In the genomic region with DNA sequence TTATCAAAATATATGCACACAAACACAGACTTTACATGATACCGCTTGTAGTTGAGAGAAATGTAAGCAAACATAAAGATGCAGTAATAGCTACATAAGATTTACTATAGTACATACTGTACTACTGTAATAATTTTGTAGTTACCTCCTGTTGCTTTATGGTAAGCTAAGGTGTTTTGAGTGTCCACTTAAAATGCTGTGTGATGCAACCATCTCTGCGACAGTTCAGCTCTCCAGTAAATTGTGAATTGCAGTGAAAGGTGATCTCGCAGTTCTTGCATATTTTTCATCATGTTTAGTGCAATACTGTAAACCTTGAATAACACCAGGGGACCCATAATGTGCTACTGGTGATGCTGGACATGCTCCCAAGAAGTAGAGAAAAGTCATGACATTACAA, we compare ENCODE assay signal across 32 cellular contexts. TPM values are rescaled to one million over a fixed set of nuclear protein-coding genes. Genes with fewer than 3 reads are reported as not detected.
"Had no signal": no experiment of that assay in that cellular context is flagged by ENCODE, and none has a peak within 500 bp of the region (broad histone marks: within the 10 kb centered on the region; RNA-seq: fewer than 3 reads in every experiment).

No MANE protein-coding gene starts in this region.

- H3K9me3 Mint-ChIP-seq: activated B cell treated with CpG ODN at 0.5 μM for 24 hours; activated CD8-positive, alpha-beta T cell treated with anti-CD3 and anti-CD28 coated beads for 36 hours; activated T-cell treated with anti-CD3 and anti-CD28 coated beads, Interleukin-2, amount 50 U/mL, for 4 hours; activated T-helper 17 cell treated with anti-CD3 and anti-CD28 coated beads, Interleukin-2, amount 50 U/mL, for 72 hours; central memory CD8-positive, alpha-beta T cell; dendritic cell treated with granulocyte-macrophage colony-stimulating factor and Interleukin-4, amounts not matched to agents 40 ng/mL and 50 ng/mL, for 4 days; endodermal cell had no signal

- H3K4me3 Mint-ChIP-seq: activated B cell treated with CpG ODN at 0.5 μM for 24 hours; activated CD8-positive, alpha-beta T cell treated with anti-CD3 and anti-CD28 coated beads for 36 hours; activated naive CD8-positive, alpha-beta T cell; activated T-cell treated with anti-CD3 and anti-CD28 coated beads, Interleukin-2, amount 50 U/mL, for 4 hours; activated T-helper 17 cell treated with anti-CD3 and anti-CD28 coated beads, Interleukin-2, amount 50 U/mL, for 72 hours; central memory CD8-positive, alpha-beta T cell; dendritic cell treated with granulocyte-macrophage colony-stimulating factor and Interleukin-4, amounts not matched to agents 40 ng/mL and 50 ng/mL, for 4 days; endodermal cell; T-helper 2 cell treated with Interferon-gamma antibody and Interleukin-4, amounts not matched to agents 5 μg/mL and 100 μg/mL, for 36 hours had no signal

- H3K27ac ChIP-seq: brain microvascular endothelial cell, coronary artery, dorsolateral prefrontal cortex, WERI-Rb-1 had no signal

- H3K27me3 ChIP-seq: brain microvascular endothelial cell, dorsolateral prefrontal cortex had no signal

- H3K27ac Mint-ChIP-seq: activated B cell treated with CpG ODN at 0.5 μM for 24 hours; activated CD8-positive, alpha-beta T cell treated with anti-CD3 and anti-CD28 coated beads for 36 hours; activated naive CD8-positive, alpha-beta T cell; activated T-helper 17 cell treated with anti-CD3 and anti-CD28 coated beads, Interleukin-2, amount 50 U/mL, for 72 hours; dendritic cell treated with granulocyte-macrophage colony-stimulating factor and Interleukin-4, amounts not matched to agents 40 ng/mL and 50 ng/mL, for 4 days; endodermal cell; T-helper 2 cell treated with Interferon-gamma antibody and Interleukin-4, amounts not matched to agents 5 μg/mL and 100 μg/mL, for 36 hours had no signal

- H3K4me1 Mint-ChIP-seq: activated B cell treated with CpG ODN at 0.5 μM for 24 hours; activated T-helper 17 cell treated with anti-CD3 and anti-CD28 coated beads, Interleukin-2, amount 50 U/mL, for 72 hours had no signal

- ATAC-seq: activated CD4-positive, CD25-positive, alpha-beta regulatory T cell treated with anti-CD3 and anti-CD28 coated beads, Interleukin-2, amount 50 U/mL, for 24 hours; activated CD8-positive, alpha-beta T cell treated with anti-CD3 and anti-CD28 coated beads for 36 hours; activated T-cell treated with anti-CD3 and anti-CD28 coated beads, Interleukin-2, amount 50 U/mL, for 4 hours; activated T-helper 17 cell treated with anti-CD3 and anti-CD28 coated beads, Interleukin-2, amount 50 U/mL, for 72 hours; esophagus mucosa had no signal

- DNase-seq: activated B cell treated with CpG ODN at 0.5 μM for 24 hours; activated CD4-positive, alpha-beta T cell treated with anti-CD3 and anti-CD28 coated beads for 48 hours; activated CD4-positive, alpha-beta T cell treated with anti-CD3 and anti-CD28 coated beads, Interleukin-2, amount 50 U/mL, for 1 hour; activated CD4-positive, alpha-beta T cell treated with anti-CD3 and anti-CD28 coated beads, Interleukin-2, amount 50 U/mL, for 48 hours; activated CD8-positive, alpha-beta memory T cell treated with anti-CD3 and anti-CD28 coated beads for 24 hours; activated CD8-positive, alpha-beta T cell treated with anti-CD3 and anti-CD28 coated beads for 36 hours; activated effector memory CD4-positive, alpha-beta T cell treated with Interleukin-2 at 50 U/mL for 16 hours; activated gamma-delta T cell treated with Interleukin-2 at 50 U/mL for 16 hours; activated naive CD4-positive, alpha-beta T cell treated with anti-CD3 and anti-CD28 coated beads, Interleukin-2, amount 50 U/mL, for 16 hours; activated naive CD4-positive, alpha-beta T cell treated with Interleukin-2 at 50 U/mL for 16 hours; activated T-cell treated with anti-CD3 and anti-CD28 coated beads, Interleukin-2, amount 50 U/mL, for 4 hours; amniotic stem cell; anterior cingulate cortex; brain microvascular endothelial cell; dorsolateral prefrontal cortex; effector memory CD4-positive, alpha-beta T cell; endodermal cell; foreskin fibroblast; head of caudate nucleus; T1000; WERI-Rb-1 had no signal

- H3K4me3 ChIP-seq: coronary artery, dorsolateral prefrontal cortex had no signal

- FAIRE-seq: astrocyte, bronchial epithelial cell, frontal cortex had no signal

- H3K27me3 Mint-ChIP-seq: activated B cell treated with CpG ODN at 0.5 μM for 24 hours; activated CD8-positive, alpha-beta T cell treated with anti-CD3 and anti-CD28 coated beads for 36 hours; activated naive CD8-positive, alpha-beta T cell; activated T-helper 17 cell treated with anti-CD3 and anti-CD28 coated beads, Interleukin-2, amount 50 U/mL, for 72 hours; central memory CD8-positive, alpha-beta T cell; dendritic cell treated with granulocyte-macrophage colony-stimulating factor and Interleukin-4, amounts not matched to agents 40 ng/mL and 50 ng/mL, for 4 days had no signal

RNA-seq across cellular contexts. Expression of gene PTPN21, which starts 29.6 kb away (rescaled TPM):
- total RNA-seq: activated CD8-positive, alpha-beta T cell treated with anti-CD3 and anti-CD28 coated beads for 36 hours; activated T-helper 17 cell treated with anti-CD3 and anti-CD28 coated beads, Interleukin-2, amount 50 U/mL, for 72 hours had no signal
